Comparison of ENCODE assay signal across 1 cellular context in the genomic region with DNA sequence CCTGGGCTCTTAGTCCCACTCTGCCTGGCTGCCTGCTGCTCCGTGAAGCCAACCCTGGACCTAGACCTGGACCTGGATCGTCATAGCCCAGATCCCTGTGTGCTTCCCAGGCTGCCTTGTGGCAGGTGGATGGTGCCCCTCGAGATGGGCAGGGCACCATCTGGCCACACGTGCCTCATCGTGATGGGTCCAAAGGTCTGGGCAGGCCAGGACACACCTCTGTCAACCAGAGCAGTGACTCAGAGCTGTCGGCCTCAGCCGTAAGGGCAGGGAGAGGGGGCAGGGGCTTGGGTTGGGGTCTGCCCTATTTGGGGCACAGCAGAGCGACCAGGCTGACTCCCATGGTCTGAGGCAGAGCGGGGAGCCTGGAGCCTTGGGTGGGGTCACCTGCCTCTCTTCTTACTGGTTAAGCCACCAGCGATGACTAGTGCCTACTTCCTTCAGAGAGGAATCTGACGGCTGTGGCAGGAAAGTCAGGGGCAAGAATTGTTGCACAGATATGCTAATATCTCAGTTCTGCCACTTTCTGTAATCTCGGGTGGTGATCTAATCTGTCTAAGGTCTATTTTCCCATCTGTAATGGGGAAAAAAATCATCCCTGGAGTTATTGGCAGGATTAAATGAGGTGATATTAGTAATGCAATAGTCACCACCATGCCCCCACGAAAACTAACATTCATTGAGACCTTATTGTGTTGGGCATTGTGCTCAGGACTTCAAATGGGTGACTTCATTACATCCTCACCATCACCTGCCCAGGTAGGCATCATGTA.
TF ChIP-seq lines count a peak whose summit lies in the region.

No MANE protein-coding gene starts in this region.

TF ChIP-seq in HepG2, 621 proteins besides CTCF, POLR2A, EP300 and RAD21 (continued from another document and continues in another):
- TF ChIP-seq, protein P1, sequence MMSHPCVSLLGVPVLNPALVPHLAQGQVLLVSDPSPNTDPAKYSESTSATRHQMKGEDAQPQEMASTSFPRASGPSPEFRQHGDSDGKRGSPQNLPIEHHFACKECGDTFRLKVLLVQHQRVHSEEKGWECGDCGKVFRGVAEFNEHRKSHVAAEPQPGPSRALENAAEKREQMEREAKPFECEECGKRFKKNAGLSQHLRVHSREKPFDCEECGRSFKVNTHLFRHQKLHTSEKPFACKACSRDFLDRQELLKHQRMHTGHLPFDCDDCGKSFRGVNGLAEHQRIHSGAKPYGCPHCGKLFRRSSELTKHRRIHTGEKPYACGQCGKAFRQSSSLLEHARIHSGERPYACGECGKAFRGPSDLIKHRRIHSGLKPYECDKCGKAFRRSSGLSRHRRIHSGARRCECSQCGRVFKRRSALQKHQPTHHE (CRISPR knock-in tag; IDR thresholded peaks at IDR 0.05; ENCODE audit: borderline replicate concordance), result no peak
- TF ChIP-seq, protein P2, sequence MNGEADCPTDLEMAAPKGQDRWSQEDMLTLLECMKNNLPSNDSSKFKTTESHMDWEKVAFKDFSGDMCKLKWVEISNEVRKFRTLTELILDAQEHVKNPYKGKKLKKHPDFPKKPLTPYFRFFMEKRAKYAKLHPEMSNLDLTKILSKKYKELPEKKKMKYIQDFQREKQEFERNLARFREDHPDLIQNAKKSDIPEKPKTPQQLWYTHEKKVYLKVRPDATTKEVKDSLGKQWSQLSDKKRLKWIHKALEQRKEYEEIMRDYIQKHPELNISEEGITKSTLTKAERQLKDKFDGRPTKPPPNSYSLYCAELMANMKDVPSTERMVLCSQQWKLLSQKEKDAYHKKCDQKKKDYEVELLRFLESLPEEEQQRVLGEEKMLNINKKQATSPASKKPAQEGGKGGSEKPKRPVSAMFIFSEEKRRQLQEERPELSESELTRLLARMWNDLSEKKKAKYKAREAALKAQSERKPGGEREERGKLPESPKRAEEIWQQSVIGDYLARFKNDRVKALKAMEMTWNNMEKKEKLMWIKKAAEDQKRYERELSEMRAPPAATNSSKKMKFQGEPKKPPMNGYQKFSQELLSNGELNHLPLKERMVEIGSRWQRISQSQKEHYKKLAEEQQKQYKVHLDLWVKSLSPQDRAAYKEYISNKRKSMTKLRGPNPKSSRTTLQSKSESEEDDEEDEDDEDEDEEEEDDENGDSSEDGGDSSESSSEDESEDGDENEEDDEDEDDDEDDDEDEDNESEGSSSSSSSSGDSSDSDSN (CRISPR knock-in tag; IDR thresholded peaks at IDR 0.05), result peak; percentile 47; the same call in 1 of the 2 replicates
- TF ChIP-seq, protein P3, sequence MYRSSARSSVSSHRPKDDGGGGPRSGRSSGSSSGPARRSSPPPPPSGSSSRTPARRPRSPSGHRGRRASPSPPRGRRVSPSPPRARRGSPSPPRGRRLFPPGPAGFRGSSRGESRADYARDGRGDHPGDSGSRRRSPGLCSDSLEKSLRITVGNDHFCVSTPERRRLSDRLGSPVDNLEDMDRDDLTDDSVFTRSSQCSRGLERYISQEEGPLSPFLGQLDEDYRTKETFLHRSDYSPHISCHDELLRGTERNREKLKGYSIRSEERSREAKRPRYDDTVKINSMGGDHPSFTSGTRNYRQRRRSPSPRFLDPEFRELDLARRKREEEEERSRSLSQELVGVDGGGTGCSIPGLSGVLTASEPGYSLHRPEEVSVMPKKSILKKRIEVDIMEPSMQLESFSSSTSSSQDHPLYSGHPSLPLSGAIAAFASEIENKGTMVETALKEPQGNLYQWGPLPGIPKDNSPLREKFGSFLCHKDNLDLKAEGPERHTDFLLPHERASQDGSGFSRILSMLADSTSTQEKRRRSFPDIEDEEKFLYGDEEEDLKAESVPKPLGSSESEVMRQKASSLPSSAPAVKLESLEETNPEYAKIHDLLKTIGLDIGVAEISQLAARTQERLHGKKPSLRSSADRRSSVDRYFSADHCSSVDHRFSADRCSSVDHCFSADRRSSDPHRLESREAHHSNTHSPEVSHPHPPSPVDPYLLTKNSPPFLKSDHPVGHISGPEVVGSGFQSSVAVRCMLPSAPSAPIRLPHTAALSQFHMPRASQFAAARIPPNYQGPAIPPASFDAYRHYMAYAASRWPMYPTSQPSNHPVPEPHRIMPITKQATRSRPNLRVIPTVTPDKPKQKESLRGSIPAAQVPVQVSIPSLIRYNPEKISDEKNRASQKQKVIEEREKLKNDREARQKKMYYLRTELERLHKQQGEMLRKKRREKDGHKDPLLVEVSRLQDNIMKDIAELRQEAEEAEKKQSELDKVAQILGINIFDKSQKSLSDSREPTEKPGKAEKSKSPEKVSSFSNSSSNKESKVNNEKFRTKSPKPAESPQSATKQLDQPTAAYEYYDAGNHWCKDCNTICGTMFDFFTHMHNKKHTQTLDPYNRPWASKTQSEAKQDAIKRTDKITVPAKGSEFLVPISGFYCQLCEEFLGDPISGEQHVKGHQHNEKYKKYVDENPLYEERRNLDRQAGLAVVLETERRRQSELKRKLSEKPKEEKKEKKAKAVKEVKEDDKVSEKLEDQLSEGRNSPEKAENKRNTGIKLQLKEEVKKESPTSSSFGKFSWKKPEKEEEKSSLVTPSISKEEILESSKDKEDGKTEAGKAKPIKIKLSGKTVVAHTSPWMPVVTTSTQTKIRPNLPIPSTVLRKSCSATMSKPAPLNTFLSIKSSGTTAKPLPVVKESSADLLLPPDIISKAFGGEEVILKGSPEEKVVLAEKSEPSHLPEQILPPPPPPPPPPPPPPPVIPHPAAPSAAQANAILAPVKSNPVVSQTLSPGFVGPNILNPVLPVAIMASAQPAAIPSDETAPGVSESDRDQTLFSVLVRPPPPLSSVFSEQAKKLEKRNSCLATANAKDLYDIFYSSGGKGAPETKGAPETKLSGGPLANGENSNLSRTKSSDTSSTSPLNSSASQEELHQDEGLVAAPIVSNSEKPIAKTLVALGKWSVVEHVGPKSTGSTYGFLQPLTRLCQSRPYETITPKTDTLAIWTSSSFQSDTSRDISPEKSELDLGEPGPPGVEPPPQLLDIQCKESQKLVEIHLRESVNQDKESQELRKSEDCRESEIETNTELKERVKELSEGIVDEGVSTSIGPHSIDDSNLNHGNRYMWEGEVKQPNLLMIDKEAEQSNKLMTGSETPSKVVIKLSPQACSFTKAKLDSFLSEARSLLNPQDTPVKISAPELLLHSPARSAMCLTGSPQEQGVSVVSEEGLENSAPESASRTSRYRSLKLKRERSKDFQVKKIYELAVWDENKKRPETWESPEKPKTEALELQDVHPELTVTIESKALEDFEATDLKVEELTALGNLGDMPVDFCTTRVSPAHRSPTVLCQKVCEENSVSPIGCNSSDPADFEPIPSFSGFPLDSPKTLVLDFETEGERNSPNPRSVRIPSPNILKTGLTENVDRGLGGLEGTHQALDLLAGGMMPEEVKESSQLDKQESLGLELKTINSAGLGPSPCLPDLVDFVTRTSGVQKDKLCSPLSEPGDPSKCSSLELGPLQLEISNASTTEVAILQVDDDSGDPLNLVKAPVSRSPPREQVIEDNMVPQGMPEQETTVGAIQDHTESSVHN (CRISPR knock-in tag; IDR thresholded peaks at IDR 0.05), result 0 out of 2 replicates have a peak, but pooled peaks have one; percentile 38
- TF ChIP-seq, protein P4, sequence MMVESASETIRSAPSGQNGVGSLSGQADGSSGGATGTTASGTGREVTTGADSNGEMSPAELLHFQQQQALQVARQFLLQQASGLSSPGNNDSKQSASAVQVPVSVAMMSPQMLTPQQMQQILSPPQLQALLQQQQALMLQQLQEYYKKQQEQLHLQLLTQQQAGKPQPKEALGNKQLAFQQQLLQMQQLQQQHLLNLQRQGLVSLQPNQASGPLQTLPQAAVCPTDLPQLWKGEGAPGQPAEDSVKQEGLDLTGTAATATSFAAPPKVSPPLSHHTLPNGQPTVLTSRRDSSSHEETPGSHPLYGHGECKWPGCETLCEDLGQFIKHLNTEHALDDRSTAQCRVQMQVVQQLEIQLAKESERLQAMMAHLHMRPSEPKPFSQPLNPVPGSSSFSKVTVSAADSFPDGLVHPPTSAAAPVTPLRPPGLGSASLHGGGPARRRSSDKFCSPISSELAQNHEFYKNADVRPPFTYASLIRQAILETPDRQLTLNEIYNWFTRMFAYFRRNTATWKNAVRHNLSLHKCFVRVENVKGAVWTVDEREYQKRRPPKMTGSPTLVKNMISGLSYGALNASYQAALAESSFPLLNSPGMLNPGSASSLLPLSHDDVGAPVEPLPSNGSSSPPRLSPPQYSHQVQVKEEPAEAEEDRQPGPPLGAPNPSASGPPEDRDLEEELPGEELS (CRISPR knock-in tag; IDR thresholded peaks at IDR 0.05), result no peak
- TF ChIP-seq FOXK2 (IDR thresholded peaks at IDR 0.05), result no peak
- TF ChIP-seq, protein P5, sequence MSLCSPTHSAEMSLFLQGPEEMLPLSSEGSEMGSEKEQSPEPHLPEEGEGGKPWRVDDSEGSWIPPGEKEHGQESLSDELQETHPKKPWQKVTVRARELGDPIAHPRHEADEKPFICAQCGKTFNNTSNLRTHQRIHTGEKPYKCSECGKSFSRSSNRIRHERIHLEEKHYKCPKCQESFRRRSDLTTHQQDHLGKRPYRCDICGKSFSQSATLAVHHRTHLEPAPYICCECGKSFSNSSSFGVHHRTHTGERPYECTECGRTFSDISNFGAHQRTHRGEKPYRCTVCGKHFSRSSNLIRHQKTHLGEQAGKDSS (CRISPR knock-in tag; IDR thresholded peaks at IDR 0.05; ENCODE audit: borderline replicate concordance, low read depth), result no peak; the same call in 1 of the 2 replicates
- TF ChIP-seq, protein P6, sequence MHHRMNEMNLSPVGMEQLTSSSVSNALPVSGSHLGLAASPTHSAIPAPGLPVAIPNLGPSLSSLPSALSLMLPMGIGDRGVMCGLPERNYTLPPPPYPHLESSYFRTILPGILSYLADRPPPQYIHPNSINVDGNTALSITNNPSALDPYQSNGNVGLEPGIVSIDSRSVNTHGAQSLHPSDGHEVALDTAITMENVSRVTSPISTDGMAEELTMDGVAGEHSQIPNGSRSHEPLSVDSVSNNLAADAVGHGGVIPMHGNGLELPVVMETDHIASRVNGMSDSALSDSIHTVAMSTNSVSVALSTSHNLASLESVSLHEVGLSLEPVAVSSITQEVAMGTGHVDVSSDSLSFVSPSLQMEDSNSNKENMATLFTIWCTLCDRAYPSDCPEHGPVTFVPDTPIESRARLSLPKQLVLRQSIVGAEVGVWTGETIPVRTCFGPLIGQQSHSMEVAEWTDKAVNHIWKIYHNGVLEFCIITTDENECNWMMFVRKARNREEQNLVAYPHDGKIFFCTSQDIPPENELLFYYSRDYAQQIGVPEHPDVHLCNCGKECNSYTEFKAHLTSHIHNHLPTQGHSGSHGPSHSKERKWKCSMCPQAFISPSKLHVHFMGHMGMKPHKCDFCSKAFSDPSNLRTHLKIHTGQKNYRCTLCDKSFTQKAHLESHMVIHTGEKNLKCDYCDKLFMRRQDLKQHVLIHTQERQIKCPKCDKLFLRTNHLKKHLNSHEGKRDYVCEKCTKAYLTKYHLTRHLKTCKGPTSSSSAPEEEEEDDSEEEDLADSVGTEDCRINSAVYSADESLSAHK (CRISPR knock-in tag; IDR thresholded peaks at IDR 0.05; ENCODE audit: borderline replicate concordance), result no peak
- TF ChIP-seq, protein P7, sequence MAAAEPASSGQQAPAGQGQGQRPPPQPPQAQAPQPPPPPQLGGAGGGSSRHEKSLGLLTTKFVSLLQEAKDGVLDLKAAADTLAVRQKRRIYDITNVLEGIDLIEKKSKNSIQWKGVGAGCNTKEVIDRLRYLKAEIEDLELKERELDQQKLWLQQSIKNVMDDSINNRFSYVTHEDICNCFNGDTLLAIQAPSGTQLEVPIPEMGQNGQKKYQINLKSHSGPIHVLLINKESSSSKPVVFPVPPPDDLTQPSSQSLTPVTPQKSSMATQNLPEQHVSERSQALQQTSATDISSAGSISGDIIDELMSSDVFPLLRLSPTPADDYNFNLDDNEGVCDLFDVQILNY (CRISPR knock-in tag; conservative IDR thresholded peaks at IDR 0.05), result no peak
- no peak for TF ChIP-seq U2AF1 (optimal IDR thresholded peaks at IDR 0.05; ENCODE audit: low read depth, low read length)
- TF ChIP-seq, protein P8, sequence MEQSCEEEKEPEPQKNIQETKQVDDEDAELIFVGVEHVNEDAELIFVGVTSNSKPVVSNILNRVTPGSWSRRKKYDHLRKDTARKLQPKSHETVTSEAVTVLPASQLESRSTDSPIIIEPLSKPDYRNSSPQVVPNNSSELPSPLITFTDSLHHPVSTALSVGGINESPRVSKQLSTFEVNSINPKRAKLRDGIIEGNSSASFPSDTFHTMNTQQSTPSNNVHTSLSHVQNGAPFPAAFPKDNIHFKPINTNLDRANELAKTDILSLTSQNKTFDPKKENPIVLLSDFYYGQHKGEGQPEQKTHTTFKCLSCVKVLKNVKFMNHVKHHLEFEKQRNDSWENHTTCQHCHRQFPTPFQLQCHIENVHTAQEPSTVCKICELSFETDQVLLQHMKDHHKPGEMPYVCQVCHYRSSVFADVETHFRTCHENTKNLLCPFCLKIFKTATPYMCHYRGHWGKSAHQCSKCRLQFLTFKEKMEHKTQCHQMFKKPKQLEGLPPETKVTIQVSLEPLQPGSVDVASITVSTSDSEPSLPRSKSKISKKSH (CRISPR knock-in tag; IDR thresholded peaks at IDR 0.05; ENCODE audit: borderline replicate concordance), result peak; percentile 44; the same call in 1 of the 2 replicates
- no peak for TF ChIP-seq PTBP1 (IDR thresholded peaks at IDR 0.05; ENCODE audit: low read depth, low read length, poor library complexity, severe bottlenecking)
- TF ChIP-seq REL (CRISPR knock-in tag; conservative IDR thresholded peaks at IDR 0.05), result no peak
- TF ChIP-seq, protein P9, sequence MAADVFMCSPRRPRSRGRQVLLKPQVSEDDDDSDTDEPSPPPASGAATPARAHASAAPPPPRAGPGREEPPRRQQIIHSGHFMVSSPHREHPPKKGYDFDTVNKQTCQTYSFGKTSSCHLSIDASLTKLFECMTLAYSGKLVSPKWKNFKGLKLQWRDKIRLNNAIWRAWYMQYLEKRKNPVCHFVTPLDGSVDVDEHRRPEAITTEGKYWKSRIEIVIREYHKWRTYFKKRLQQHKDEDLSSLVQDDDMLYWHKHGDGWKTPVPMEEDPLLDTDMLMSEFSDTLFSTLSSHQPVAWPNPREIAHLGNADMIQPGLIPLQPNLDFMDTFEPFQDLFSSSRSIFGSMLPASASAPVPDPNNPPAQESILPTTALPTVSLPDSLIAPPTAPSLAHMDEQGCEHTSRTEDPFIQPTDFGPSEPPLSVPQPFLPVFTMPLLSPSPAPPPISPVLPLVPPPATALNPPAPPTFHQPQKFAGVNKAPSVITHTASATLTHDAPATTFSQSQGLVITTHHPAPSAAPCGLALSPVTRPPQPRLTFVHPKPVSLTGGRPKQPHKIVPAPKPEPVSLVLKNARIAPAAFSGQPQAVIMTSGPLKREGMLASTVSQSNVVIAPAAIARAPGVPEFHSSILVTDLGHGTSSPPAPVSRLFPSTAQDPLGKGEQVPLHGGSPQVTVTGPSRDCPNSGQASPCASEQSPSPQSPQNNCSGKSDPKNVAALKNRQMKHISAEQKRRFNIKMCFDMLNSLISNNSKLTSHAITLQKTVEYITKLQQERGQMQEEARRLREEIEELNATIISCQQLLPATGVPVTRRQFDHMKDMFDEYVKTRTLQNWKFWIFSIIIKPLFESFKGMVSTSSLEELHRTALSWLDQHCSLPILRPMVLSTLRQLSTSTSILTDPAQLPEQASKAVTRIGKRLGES (CRISPR knock-in tag; IDR thresholded peaks at IDR 0.05; ENCODE audit: borderline replicate concordance), result no peak
- TF ChIP-seq SATB2 (CRISPR knock-in tag; IDR thresholded peaks at IDR 0.05), result no peak
- TF ChIP-seq ZNF678 (CRISPR knock-in tag; IDR thresholded peaks at IDR 0.05), result no peak
- TF ChIP-seq, protein P10, sequence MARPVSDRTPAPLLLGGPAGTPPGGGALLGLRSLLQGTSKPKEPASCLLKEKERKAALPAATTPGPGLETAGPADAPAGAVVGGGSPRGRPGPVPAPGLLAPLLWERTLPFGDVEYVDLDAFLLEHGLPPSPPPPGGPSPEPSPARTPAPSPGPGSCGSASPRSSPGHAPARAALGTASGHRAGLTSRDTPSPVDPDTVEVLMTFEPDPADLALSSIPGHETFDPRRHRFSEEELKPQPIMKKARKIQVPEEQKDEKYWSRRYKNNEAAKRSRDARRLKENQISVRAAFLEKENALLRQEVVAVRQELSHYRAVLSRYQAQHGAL (CRISPR knock-in tag; IDR thresholded peaks at IDR 0.05; ENCODE audit: not compliant biosample characterization), result no peak
- TF ChIP-seq RBM22 (optimal IDR thresholded peaks at IDR 0.05; ENCODE audit: low read length), result no peak
- no peak for TF ChIP-seq ZBTB7B (CRISPR knock-in tag; IDR thresholded peaks at IDR 0.05)
- TF ChIP-seq STAT5B (CRISPR knock-in tag; IDR thresholded peaks at IDR 0.05), result no peak
- TF ChIP-seq ZNF781 (CRISPR knock-in tag; IDR thresholded peaks at IDR 0.05; ENCODE audit: borderline replicate concordance, not compliant biosample characterization), result peak; percentile 65
- TF ChIP-seq ESRRA (CRISPR knock-in tag; IDR thresholded peaks at IDR 0.05; ENCODE audit: low read depth), result no peak
- TF ChIP-seq SMAD1 (CRISPR knock-in tag; IDR thresholded peaks at IDR 0.05; ENCODE audit: borderline replicate concordance, low read depth), result no peak
